ENCODE assay signal across 1 cellular context in the genomic region with DNA sequence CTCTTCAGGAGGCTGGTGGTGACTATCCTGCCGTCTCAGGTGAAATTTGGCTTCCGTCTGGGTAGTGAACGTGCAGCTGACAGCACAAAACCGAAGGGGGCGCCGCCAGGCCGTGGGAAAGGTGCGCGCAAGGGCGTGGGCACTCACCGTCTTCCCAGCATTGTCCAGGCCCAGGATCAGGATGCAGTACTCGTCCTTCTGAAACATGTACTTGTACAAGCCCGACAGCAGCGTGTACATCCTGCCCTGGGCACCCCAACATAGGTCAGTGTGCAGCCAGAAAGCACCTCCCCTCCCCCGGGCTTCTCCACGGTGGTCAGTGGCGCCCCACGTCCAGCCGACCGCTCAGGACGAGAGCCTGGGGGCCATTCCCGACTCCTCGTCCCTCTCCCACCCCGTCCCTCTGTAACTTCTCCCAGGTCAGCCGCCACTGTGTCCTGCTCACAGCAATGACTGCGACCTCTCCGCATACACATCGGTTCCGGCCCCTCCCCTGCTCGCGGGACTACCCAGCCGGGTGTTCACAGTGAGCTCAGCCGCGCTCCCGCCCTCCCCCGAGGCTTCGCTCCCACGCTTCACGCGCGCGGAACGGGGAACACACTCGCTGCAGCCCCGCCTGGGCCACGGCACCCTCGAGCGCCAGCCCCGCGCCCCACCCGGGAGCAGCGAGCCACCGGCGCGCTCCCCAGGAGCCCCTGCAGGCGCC.
TF ChIP-seq lines count a peak whose summit lies in the region.

No MANE protein-coding gene starts in this region.

TF ChIP-seq in HEK293, 187 proteins besides CTCF, POLR2A, EP300 and RAD21 (continued from another document):
- TF ChIP-seq ZBTB7A (tag by site-specific recombination; IDR thresholded peaks at IDR 0.05; ENCODE audit: low read depth) (peak; percentile 15; the same call in 1 of the 2 replicates), IKZF3 (tag by site-specific recombination; IDR thresholded peaks at IDR 0.05) (peak; percentile 34; the same call in 1 of the 2 replicates), ZNF341 (tag by site-specific recombination; IDR thresholded peaks at IDR 0.05; ENCODE audit: low read depth) (peak; percentile 36; the same call in 1 of the 2 replicates), ZNF239 (tag by site-specific recombination; IDR thresholded peaks at IDR 0.05) (no peak), GLIS2 (tag by site-specific recombination; IDR thresholded peaks at IDR 0.05) (peak; percentile 24; the same call in 1 of the 2 replicates), ZNF654 (tag by site-specific recombination; IDR thresholded peaks at IDR 0.05; ENCODE audit: low read depth) (peak; percentile 44), ZNF624 (tag by site-specific recombination; IDR thresholded peaks at IDR 0.05) (no peak), ZEB2 (tag by site-specific recombination; IDR thresholded peaks at IDR 0.05) (peak; percentile 4; the same call in 1 of the 2 replicates)
- TF ChIP-seq, protein P1, sequence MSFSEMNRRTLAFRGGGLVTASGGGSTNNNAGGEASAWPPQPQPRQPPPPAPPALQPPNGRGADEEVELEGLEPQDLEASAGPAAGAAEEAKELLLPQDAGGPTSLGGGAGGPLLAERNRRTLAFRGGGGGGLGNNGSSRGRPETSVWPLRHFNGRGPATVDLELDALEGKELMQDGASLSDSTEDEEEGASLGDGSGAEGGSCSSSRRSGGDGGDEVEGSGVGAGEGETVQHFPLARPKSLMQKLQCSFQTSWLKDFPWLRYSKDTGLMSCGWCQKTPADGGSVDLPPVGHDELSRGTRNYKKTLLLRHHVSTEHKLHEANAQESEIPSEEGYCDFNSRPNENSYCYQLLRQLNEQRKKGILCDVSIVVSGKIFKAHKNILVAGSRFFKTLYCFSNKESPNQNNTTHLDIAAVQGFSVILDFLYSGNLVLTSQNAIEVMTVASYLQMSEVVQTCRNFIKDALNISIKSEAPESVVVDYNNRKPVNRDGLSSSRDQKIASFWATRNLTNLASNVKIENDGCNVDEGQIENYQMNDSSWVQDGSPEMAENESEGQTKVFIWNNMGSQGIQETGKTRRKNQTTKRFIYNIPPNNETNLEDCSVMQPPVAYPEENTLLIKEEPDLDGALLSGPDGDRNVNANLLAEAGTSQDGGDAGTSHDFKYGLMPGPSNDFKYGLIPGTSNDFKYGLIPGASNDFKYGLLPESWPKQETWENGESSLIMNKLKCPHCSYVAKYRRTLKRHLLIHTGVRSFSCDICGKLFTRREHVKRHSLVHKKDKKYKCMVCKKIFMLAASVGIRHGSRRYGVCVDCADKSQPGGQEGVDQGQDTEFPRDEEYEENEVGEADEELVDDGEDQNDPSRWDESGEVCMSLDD (tag by site-specific recombination; IDR thresholded peaks at IDR 0.05), result peak; percentile 36; the same call in 1 of the 2 replicates
- TF ChIP-seq, protein P2, sequence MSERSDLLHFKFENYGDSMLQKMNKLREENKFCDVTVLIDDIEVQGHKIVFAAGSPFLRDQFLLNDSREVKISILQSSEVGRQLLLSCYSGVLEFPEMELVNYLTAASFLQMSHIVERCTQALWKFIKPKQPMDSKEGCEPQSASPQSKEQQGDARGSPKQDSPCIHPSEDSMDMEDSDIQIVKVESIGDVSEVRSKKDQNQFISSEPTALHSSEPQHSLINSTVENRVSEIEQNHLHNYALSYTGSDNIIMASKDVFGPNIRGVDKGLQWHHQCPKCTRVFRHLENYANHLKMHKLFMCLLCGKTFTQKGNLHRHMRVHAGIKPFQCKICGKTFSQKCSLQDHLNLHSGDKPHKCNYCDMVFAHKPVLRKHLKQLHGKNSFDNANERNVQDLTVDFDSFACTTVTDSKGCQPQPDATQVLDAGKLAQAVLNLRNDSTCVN (tag by site-specific recombination; optimal IDR thresholded peaks at IDR 0.05), result peak; percentile 98
- TF ChIP-seq, protein P3, sequence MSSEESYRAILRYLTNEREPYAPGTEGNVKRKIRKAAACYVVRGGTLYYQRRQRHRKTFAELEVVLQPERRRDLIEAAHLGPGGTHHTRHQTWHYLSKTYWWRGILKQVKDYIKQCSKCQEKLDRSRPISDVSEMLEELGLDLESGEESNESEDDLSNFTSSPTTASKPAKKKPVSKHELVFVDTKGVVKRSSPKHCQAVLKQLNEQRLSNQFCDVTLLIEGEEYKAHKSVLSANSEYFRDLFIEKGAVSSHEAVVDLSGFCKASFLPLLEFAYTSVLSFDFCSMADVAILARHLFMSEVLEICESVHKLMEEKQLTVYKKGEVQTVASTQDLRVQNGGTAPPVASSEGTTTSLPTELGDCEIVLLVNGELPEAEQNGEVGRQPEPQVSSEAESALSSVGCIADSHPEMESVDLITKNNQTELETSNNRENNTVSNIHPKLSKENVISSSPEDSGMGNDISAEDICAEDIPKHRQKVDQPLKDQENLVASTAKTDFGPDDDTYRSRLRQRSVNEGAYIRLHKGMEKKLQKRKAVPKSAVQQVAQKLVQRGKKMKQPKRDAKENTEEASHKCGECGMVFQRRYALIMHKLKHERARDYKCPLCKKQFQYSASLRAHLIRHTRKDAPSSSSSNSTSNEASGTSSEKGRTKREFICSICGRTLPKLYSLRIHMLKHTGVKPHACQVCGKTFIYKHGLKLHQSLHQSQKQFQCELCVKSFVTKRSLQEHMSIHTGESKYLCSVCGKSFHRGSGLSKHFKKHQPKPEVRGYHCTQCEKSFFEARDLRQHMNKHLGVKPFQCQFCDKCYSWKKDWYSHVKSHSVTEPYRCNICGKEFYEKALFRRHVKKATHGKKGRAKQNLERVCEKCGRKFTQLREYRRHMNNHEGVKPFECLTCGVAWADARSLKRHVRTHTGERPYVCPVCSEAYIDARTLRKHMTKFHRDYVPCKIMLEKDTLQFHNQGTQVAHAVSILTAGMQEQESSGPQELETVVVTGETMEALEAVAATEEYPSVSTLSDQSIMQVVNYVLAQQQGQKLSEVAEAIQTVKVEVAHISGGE (tag by site-specific recombination; conservative IDR thresholded peaks at IDR 0.05; ENCODE audit: low read depth), result peak; percentile 44; the same call in 1 of the 2 replicates
- TF ChIP-seq, protein P4, sequence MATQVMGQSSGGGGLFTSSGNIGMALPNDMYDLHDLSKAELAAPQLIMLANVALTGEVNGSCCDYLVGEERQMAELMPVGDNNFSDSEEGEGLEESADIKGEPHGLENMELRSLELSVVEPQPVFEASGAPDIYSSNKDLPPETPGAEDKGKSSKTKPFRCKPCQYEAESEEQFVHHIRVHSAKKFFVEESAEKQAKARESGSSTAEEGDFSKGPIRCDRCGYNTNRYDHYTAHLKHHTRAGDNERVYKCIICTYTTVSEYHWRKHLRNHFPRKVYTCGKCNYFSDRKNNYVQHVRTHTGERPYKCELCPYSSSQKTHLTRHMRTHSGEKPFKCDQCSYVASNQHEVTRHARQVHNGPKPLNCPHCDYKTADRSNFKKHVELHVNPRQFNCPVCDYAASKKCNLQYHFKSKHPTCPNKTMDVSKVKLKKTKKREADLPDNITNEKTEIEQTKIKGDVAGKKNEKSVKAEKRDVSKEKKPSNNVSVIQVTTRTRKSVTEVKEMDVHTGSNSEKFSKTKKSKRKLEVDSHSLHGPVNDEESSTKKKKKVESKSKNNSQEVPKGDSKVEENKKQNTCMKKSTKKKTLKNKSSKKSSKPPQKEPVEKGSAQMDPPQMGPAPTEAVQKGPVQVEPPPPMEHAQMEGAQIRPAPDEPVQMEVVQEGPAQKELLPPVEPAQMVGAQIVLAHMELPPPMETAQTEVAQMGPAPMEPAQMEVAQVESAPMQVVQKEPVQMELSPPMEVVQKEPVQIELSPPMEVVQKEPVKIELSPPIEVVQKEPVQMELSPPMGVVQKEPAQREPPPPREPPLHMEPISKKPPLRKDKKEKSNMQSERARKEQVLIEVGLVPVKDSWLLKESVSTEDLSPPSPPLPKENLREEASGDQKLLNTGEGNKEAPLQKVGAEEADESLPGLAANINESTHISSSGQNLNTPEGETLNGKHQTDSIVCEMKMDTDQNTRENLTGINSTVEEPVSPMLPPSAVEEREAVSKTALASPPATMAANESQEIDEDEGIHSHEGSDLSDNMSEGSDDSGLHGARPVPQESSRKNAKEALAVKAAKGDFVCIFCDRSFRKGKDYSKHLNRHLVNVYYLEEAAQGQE (tag by site-specific recombination; IDR thresholded peaks at IDR 0.05), result no peak
